ENCODE assay signal across 17 cellular contexts in the genomic region with DNA sequence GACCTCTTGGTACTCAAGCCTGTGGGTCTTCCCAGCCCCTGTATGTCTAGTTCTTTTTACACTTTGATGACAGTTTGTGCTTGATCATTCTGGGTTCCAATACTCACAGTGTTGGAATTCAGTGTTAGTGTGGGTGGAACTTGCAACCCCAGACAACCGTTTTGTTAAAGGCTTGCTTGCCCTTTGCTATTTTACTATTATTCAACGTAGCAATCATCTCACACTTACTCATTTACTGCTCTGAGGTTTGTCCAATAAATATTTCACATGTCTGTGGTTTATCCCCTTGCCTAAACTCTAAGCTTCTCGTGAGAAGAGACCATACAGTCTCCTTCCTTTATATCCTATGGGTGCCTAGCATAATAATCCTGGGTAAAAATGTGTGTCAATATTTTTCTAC.
A peak's percentile ranks its signal among the peaks of the same experiment; 100 is the strongest.
DNase-seq lines count a peak whose midpoint lies in the region; ATAC-seq and TF ChIP-seq lines count a peak whose summit lies in the region.
"Had no signal": no experiment of that assay in that cellular context is flagged by ENCODE, and none has a peak within 500 bp of the region (broad histone marks: within the 10 kb centered on the region; RNA-seq: fewer than 3 reads in every experiment).

No MANE protein-coding gene starts in this region.

- H2AFZ ChIP-seq in ACC112 (ENCODE audit: low read length, unreplicated experiment) = no peak overlapping the region
- H2AFZ ChIP-seq: neural progenitor cell had no signal

- DNase-seq in HFF-Myc (ENCODE audit: extremely low read depth, low read depth) = peak; percentile 43
- peak; percentile 90 for DNase-seq in amniotic epithelial cell (ENCODE audit: low read depth)
- peak; percentile 68 for DNase-seq in foreskin melanocyte
- DNase-seq in erythroblast (lab: John Stamatoyannopoulos, UW) = no peak
- DNase-seq in NCI-H1417 treated with DMSO at 0.1 percent for 48 hours (lab: John Stamatoyannopoulos, UW) = no peak
- DNase-seq in activated CD4-positive, alpha-beta T cell treated with anti-CD3 and anti-CD28 coated beads, Interleukin-2, amount 50 U/mL, for 4 hours = no peak
- DNase-seq: activated CD4-positive, alpha-beta T cell treated with anti-CD3 and anti-CD28 coated beads, Interleukin-2, amount 50 U/mL, for 1 hour; activated effector memory CD4-positive, alpha-beta T cell treated with Interleukin-2 at 50 U/mL for 16 hours; DND-41; NCI-H187; stimulated activated CD4-positive, alpha-beta T cell treated with anti-CD3 and anti-CD28 coated beads, Interleukin-15, amount 100 ng/mL, for 24 hours; upper lobe of left lung had no signal

- no peaks in the 10 kb centered on the region for H3K79me2 ChIP-seq in ACC112 (ENCODE audit: control insufficient read depth, insufficient read depth, low read length, unreplicated experiment)

- H3K36me3 ChIP-seq in ACC112 (ENCODE audit: insufficient read depth, low read length) = peaks cover 14% of the 10 kb centered on the region; the same call in 1 of the 2 replicates

- H3K4me1 ChIP-seq in ACC112 (ENCODE audit: control insufficient read depth, insufficient read depth, low read length, unreplicated experiment) = peaks cover 11% of the 10 kb centered on the region
- H3K4me1 ChIP-seq: A549, upper lobe of left lung had no signal

- peak overlapping the region; percentile 74 for H3K27ac ChIP-seq in ACC112 (ENCODE audit: low read depth, low read length)
- H3K27ac ChIP-seq: A549, upper lobe of left lung had no signal

- no peak overlapping the region for H3K4me3 ChIP-seq in ACC112 (ENCODE audit: low read depth, low read length)
- H3K4me3 ChIP-seq in HFF-Myc (replicated peaks; ENCODE audit: low read depth, low read length) = no peak overlapping the region
- H3K4me3 ChIP-seq: A549, neural progenitor cell, upper lobe of left lung had no signal

- ATAC-seq in HG02938 (IDR thresholded peaks at IDR 0.05; ENCODE audit: unreplicated experiment) = no peak
- ATAC-seq: A549, left lobe of liver had no signal

- no peak for TF ChIP-seq CTCF in HFF-Myc (IDR thresholded peaks at IDR 0.05; ENCODE audit: low read depth, low read length, missing control alignments)

- peaks cover 1% of the 10 kb centered on the region; the same call in 1 of the 2 replicates for H3K27me3 ChIP-seq in ACC112 (ENCODE audit: insufficient read depth, low read length)
- H3K27me3 ChIP-seq: neural progenitor cell, upper lobe of left lung had no signal

- TF ChIP-seq POLR2A in erythroblast (IDR thresholded peaks at IDR 0.05; ENCODE audit: low read length) = no peak

Comparison
In these comparisons a context has a peak if more than half of its experiments do, and no peak if none do; other contexts are left out.
1. DNase-seq: peak in HFF-Myc (single experiment), amniotic epithelial cell (single experiment) and foreskin melanocyte (single experiment); none in erythroblast (0 of 2), NCI-H1417 treated with DMSO at 0.1 percent for 48 hours (single experiment) and activated CD4-positive, alpha-beta T cell treated with anti-CD3 and anti-CD28 coated beads, Interleukin-2, amount 50 U/mL, for 4 hours (0 of 2).